3 cellular contexts compared by ENCODE assay signal in the genomic region with DNA sequence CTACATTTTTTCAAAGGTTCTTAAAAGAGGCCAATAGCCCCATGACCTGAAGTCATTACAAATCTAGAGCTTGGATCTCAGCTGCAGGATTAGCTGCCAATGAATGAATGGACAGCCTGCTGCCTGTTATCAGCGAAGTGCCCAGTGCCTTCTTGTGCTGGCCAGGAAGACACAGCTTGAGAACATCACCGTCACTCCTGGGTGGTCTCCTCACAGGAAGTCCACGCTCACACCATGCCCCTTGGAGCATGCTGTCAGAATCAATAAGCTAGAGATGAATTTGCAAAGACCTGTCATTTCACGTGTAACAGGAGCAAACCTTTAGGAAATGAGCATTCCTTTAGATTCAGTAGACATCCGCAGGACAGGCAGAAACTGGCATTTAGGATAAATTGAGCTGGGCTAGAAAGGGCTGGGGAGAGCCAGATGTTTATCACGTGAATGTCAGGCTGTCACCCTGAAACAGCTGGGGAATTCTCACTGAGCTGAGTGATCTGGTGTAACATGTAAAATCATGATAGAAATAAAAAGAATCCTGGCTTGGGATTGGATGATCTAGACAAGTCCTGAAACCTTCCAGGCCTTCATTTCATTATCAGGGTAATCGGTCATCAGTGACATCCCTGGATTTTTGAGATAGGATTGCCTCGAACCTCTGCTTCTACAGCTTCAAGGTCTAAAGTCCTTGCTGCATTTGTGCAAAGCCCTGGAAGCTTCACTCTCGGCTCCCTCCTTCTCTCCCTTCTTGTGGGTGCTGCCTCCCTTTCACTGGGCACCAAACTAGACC.
TF ChIP-seq lines count a peak whose summit lies in the region.

No MANE protein-coding gene starts in this region.

TF ChIP-seq in IMR-90, 13 proteins besides CTCF, POLR2A, EP300 and RAD21:
- TF ChIP-seq CEBPB (IDR thresholded peaks at IDR 0.05; ENCODE audit: low read depth, low read length) (no peak), RCOR1 (IDR thresholded peaks at IDR 0.05; ENCODE audit: insufficient replicate concordance, low read length) (no peak), MAZ (IDR thresholded peaks at IDR 0.05; ENCODE audit: borderline replicate concordance, low read depth, low read length) (no peak), NFE2L2 (IDR thresholded peaks at IDR 0.05; ENCODE audit: low read depth, low read length) (no peak), MXI1 (IDR thresholded peaks at IDR 0.05; ENCODE audit: borderline replicate concordance, low read depth, low read length) (no peak), FOS (IDR thresholded peaks at IDR 0.05; ENCODE audit: low read depth, low read length) (no peak), SMC3 (IDR thresholded peaks at IDR 0.05; ENCODE audit: low read depth, low read length) (no peak), CHD1 (IDR thresholded peaks at IDR 0.05; ENCODE audit: low read depth, low read length) (no peak), MAFK (IDR thresholded peaks at IDR 0.05; ENCODE audit: low read depth, low read length) (no peak), RFX5 (IDR thresholded peaks at IDR 0.05; ENCODE audit: low read depth, low read length) (no peak), BHLHE40 (IDR thresholded peaks at IDR 0.05; ENCODE audit: low read depth, low read length) (no peak)
- TF ChIP-seq, protein P1, sequence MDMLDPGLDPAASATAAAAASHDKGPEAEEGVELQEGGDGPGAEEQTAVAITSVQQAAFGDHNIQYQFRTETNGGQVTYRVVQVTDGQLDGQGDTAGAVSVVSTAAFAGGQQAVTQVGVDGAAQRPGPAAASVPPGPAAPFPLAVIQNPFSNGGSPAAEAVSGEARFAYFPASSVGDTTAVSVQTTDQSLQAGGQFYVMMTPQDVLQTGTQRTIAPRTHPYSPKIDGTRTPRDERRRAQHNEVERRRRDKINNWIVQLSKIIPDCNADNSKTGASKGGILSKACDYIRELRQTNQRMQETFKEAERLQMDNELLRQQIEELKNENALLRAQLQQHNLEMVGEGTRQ (IDR thresholded peaks at IDR 0.05; ENCODE audit: low read depth, low read length): no peak
- TF ChIP-seq, protein P2, sequence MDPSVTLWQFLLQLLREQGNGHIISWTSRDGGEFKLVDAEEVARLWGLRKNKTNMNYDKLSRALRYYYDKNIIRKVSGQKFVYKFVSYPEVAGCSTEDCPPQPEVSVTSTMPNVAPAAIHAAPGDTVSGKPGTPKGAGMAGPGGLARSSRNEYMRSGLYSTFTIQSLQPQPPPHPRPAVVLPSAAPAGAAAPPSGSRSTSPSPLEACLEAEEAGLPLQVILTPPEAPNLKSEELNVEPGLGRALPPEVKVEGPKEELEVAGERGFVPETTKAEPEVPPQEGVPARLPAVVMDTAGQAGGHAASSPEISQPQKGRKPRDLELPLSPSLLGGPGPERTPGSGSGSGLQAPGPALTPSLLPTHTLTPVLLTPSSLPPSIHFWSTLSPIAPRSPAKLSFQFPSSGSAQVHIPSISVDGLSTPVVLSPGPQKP (IDR thresholded peaks at IDR 0.05; ENCODE audit: borderline replicate concordance, low read depth, low read length): no peak

TF ChIP-seq in SK-N-SH, 30 proteins besides CTCF, POLR2A, EP300 and RAD21:
- no peak for TF ChIP-seq TAF1 (IDR thresholded peaks at IDR 0.05; ENCODE audit: borderline replicate concordance, low read depth, low read length)
- no peak for TF ChIP-seq NFIC (IDR thresholded peaks at IDR 0.05; ENCODE audit: borderline replicate concordance)
- no peak for TF ChIP-seq JUND (IDR thresholded peaks at IDR 0.05)
- no peak for TF ChIP-seq GABPA (IDR thresholded peaks at IDR 0.05; ENCODE audit: low read depth)
- TF ChIP-seq NRF1 (IDR thresholded peaks at IDR 0.05; ENCODE audit: low read depth, low read length): no peak
- TF ChIP-seq, protein P3, sequence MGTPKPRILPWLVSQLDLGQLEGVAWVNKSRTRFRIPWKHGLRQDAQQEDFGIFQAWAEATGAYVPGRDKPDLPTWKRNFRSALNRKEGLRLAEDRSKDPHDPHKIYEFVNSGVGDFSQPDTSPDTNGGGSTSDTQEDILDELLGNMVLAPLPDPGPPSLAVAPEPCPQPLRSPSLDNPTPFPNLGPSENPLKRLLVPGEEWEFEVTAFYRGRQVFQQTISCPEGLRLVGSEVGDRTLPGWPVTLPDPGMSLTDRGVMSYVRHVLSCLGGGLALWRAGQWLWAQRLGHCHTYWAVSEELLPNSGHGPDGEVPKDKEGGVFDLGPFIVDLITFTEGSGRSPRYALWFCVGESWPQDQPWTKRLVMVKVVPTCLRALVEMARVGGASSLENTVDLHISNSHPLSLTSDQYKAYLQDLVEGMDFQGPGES (IDR thresholded peaks at IDR 0.05; ENCODE audit: low read depth, low read length): no peak
- TF ChIP-seq TCF12 (IDR thresholded peaks at IDR 0.05): no peak
- TF ChIP-seq SIN3A (IDR thresholded peaks at IDR 0.05; ENCODE audit: borderline replicate concordance, low read depth, low read length): no peak
- no peak for TF ChIP-seq GATA2 (CRISPR knock-in tag; IDR thresholded peaks at IDR 0.05)
- no peak for TF ChIP-seq SMC3 (IDR thresholded peaks at IDR 0.05; ENCODE audit: low read depth, low read length)
- TF ChIP-seq FOXM1 (IDR thresholded peaks at IDR 0.05; ENCODE audit: low read depth): no peak
- no peak for TF ChIP-seq RFX5 (IDR thresholded peaks at IDR 0.05; ENCODE audit: low read length)
- no peak for TF ChIP-seq EZH2phosphoT487 (IDR thresholded peaks at IDR 0.05; ENCODE audit: borderline replicate concordance, low read depth)
- TF ChIP-seq RXRA (IDR thresholded peaks at IDR 0.05; ENCODE audit: borderline replicate concordance, low read depth): no peak
- no peak for TF ChIP-seq FOXJ3 (CRISPR knock-in tag; IDR thresholded peaks at IDR 0.05)
- TF ChIP-seq, protein P4, sequence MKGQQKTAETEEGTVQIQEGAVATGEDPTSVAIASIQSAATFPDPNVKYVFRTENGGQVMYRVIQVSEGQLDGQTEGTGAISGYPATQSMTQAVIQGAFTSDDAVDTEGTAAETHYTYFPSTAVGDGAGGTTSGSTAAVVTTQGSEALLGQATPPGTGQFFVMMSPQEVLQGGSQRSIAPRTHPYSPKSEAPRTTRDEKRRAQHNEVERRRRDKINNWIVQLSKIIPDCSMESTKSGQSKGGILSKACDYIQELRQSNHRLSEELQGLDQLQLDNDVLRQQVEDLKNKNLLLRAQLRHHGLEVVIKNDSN (IDR thresholded peaks at IDR 0.05; ENCODE audit: borderline replicate concordance, low read depth): no peak
- no peak for TF ChIP-seq FOSL2 (IDR thresholded peaks at IDR 0.05; ENCODE audit: borderline replicate concordance, low read depth)
- TF ChIP-seq, protein P5, sequence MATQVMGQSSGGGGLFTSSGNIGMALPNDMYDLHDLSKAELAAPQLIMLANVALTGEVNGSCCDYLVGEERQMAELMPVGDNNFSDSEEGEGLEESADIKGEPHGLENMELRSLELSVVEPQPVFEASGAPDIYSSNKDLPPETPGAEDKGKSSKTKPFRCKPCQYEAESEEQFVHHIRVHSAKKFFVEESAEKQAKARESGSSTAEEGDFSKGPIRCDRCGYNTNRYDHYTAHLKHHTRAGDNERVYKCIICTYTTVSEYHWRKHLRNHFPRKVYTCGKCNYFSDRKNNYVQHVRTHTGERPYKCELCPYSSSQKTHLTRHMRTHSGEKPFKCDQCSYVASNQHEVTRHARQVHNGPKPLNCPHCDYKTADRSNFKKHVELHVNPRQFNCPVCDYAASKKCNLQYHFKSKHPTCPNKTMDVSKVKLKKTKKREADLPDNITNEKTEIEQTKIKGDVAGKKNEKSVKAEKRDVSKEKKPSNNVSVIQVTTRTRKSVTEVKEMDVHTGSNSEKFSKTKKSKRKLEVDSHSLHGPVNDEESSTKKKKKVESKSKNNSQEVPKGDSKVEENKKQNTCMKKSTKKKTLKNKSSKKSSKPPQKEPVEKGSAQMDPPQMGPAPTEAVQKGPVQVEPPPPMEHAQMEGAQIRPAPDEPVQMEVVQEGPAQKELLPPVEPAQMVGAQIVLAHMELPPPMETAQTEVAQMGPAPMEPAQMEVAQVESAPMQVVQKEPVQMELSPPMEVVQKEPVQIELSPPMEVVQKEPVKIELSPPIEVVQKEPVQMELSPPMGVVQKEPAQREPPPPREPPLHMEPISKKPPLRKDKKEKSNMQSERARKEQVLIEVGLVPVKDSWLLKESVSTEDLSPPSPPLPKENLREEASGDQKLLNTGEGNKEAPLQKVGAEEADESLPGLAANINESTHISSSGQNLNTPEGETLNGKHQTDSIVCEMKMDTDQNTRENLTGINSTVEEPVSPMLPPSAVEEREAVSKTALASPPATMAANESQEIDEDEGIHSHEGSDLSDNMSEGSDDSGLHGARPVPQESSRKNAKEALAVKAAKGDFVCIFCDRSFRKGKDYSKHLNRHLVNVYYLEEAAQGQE (IDR thresholded peaks at IDR 0.05; ENCODE audit: low read depth, low read length): no peak

TF ChIP-seq in SK-N-SH treated with all-trans-retinoic acid at 6 μM for 48 hours, 23 proteins besides CTCF, POLR2A, EP300 and RAD21:
- no peak for TF ChIP-seq ESRRG (CRISPR knock-in tag; IDR thresholded peaks at IDR 0.05)
- TF ChIP-seq ISL1 (CRISPR knock-in tag; IDR thresholded peaks at IDR 0.05): no peak
- TF ChIP-seq TOX (CRISPR knock-in tag; IDR thresholded peaks at IDR 0.05; ENCODE audit: borderline replicate concordance): no peak
- TF ChIP-seq, protein P6, sequence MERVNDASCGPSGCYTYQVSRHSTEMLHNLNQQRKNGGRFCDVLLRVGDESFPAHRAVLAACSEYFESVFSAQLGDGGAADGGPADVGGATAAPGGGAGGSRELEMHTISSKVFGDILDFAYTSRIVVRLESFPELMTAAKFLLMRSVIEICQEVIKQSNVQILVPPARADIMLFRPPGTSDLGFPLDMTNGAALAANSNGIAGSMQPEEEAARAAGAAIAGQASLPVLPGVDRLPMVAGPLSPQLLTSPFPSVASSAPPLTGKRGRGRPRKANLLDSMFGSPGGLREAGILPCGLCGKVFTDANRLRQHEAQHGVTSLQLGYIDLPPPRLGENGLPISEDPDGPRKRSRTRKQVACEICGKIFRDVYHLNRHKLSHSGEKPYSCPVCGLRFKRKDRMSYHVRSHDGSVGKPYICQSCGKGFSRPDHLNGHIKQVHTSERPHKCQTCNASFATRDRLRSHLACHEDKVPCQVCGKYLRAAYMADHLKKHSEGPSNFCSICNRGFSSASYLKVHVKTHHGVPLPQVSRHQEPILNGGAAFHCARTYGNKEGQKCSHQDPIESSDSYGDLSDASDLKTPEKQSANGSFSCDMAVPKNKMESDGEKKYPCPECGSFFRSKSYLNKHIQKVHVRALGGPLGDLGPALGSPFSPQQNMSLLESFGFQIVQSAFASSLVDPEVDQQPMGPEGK (CRISPR knock-in tag; IDR thresholded peaks at IDR 0.05; ENCODE audit: borderline replicate concordance): no peak
- no peak for TF ChIP-seq RARB (CRISPR knock-in tag; IDR thresholded peaks at IDR 0.05)
- no peak for TF ChIP-seq PPARA (CRISPR knock-in tag; IDR thresholded peaks at IDR 0.05; ENCODE audit: borderline replicate concordance)
- TF ChIP-seq ZNF70 (CRISPR knock-in tag; IDR thresholded peaks at IDR 0.05): no peak
- no peak for TF ChIP-seq ZNF565 (CRISPR knock-in tag; conservative IDR thresholded peaks at IDR 0.05; ENCODE audit: low read depth)
- TF ChIP-seq BACH2 (CRISPR knock-in tag; IDR thresholded peaks at IDR 0.05; ENCODE audit: borderline replicate concordance): no peak
- TF ChIP-seq, protein P7, sequence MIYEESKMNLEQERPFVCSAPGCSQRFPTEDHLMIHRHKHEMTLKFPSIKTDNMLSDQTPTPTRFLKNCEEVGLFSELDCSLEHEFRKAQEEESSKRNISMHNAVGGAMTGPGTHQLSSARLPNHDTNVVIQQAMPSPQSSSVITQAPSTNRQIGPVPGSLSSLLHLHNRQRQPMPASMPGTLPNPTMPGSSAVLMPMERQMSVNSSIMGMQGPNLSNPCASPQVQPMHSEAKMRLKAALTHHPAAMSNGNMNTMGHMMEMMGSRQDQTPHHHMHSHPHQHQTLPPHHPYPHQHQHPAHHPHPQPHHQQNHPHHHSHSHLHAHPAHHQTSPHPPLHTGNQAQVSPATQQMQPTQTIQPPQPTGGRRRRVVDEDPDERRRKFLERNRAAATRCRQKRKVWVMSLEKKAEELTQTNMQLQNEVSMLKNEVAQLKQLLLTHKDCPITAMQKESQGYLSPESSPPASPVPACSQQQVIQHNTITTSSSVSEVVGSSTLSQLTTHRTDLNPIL (CRISPR knock-in tag; IDR thresholded peaks at IDR 0.05; ENCODE audit: low read depth): no peak
- TF ChIP-seq ARNTL (CRISPR knock-in tag; IDR thresholded peaks at IDR 0.05; ENCODE audit: borderline replicate concordance, low read depth): no peak
- TF ChIP-seq ZFP30 (CRISPR knock-in tag; IDR thresholded peaks at IDR 0.05): no peak
- TF ChIP-seq GLIS3 (CRISPR knock-in tag; IDR thresholded peaks at IDR 0.05): no peak
- TF ChIP-seq SNAI2 (CRISPR knock-in tag; IDR thresholded peaks at IDR 0.05): no peak
- TF ChIP-seq ZFP3 (CRISPR knock-in tag; IDR thresholded peaks at IDR 0.05): no peak
- TF ChIP-seq ZC3H10 (CRISPR knock-in tag; IDR thresholded peaks at IDR 0.05): no peak
- TF ChIP-seq, protein P8, sequence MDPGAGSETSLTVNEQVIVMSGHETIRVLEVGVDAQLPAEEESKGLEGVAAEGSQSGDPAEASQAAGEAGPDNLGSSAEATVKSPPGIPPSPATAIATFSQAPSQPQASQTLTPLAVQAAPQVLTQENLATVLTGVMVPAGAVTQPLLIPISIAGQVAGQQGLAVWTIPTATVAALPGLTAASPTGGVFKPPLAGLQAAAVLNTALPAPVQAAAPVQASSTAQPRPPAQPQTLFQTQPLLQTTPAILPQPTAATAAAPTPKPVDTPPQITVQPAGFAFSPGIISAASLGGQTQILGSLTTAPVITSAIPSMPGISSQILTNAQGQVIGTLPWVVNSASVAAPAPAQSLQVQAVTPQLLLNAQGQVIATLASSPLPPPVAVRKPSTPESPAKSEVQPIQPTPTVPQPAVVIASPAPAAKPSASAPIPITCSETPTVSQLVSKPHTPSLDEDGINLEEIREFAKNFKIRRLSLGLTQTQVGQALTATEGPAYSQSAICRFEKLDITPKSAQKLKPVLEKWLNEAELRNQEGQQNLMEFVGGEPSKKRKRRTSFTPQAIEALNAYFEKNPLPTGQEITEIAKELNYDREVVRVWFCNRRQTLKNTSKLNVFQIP (CRISPR knock-in tag; IDR thresholded peaks at IDR 0.05; ENCODE audit: borderline replicate concordance, low read depth): no peak
TF ChIP-seq in SK-N-SH treated with all-trans-retinoic acid at 6 μM for 48 hours: peak in this region for 0.
